ENCODE assay signal across 7 cellular contexts in the genomic region with DNA sequence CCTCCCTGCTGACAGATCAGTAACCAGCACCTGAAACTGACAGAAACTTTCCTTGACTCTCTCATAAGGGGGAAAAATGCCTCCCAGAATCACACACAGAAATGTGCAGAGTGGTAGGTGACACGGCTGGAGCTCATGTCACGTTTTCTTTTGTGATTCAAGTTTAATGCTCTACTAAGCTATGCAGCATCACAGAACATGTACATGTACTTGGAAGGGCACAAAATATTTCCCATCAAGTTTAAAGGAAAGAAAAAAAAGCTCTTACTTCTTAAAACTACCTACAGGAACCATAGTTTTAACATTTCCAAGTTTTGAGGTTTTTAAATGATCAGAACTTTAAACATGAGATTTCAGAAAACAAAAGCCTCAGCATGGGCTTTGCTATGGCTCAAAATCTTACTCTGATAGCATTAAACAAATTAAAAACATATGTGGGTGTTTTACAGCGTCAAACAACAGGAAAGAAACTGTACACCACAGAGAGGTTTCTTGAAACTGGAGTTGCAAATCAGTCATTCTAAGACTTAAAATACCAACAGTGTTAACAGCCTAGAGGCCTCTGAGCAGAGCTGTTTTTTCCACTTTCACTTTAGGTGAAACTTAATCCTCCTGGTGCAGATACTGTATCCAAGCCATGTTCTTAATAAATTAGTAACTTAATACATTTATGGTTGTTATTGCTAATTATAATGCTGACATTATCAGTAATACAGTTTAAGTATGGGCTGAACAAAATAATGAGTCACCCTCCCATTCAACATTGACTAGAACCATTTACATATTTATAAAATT. TPM values are rescaled to one million over a fixed set of nuclear protein-coding genes. Genes with fewer than 3 reads are reported as not detected.
DNase-seq lines count a peak whose midpoint lies in the region; ATAC-seq and TF ChIP-seq lines count a peak whose summit lies in the region.

No MANE protein-coding gene starts in this region.

- no peak overlapping the region for H3K4me3 ChIP-seq in colonic mucosa

- H3K27ac ChIP-seq in colonic mucosa: peak overlapping the region; percentile 70

- no peaks in the 10 kb centered on the region for H3K9me3 ChIP-seq in colonic mucosa

- no peaks in the 10 kb centered on the region for H3K4me1 ChIP-seq in colonic mucosa

- TF ChIP-seq CTCF in colonic mucosa (IDR thresholded peaks at IDR 0.05): no peak

- ATAC-seq in GM18502 (IDR thresholded peaks at IDR 0.05; ENCODE audit: poor library complexity, unreplicated experiment) (peak; percentile 78), GM21825 (IDR thresholded peaks at IDR 0.05; ENCODE audit: unreplicated experiment) (peak; percentile 71)

- no peaks in the 10 kb centered on the region for H3K36me3 ChIP-seq in colonic mucosa

- intact Hi-C loops in colonic mucosa (cut with DNase I): no loop called here

- H3K27me3 ChIP-seq in colonic mucosa: no peaks in the 10 kb centered on the region

- H3K9ac ChIP-seq in colonic mucosa (ENCODE audit: low read depth in 2 of 2, low read length in 2 of 2): peak overlapping the region in 1 of 2 donors; percentile 59

- peak; percentile 73 for DNase-seq in LHCN-M2 (ENCODE audit: low read depth)
- DNase-seq in colonic mucosa: no peak
- DNase-seq in non-pigmented ciliary epithelial cell (ENCODE audit: low read depth): peak; percentile 73
- DNase-seq in DMS79 treated with DMSO at 0.1 percent for 48 hours (lab: John Stamatoyannopoulos, UW): no peak
- DNase-seq in middle frontal gyrus (ENCODE audit: extremely low spot score, low spot score): no peak

RNA-seq across cellular contexts. Expression of gene MBP, which starts 30.1 kb away (rescaled TPM):
- under 0.01 and 1.0 TPM in 2 replicates for total RNA-seq in LHCN-M2 (2014; rRNA removed)
- polyA plus RNA-seq in LHCN-M2 (2012): 0.09 TPM
- 10 to 100 TPM; 43.0 to 65.8 TPM for total RNA-seq in colonic mucosa

Comparison
In these comparisons a context has a peak if more than half of its experiments do, and no peak if none do; other contexts are left out.
1. DNase-seq: peak in LHCN-M2 (single experiment) and non-pigmented ciliary epithelial cell (single experiment); none in colonic mucosa (single experiment), DMS79 treated with DMSO at 0.1 percent for 48 hours (single experiment) and middle frontal gyrus (single experiment).
2. RNA of gene MBP, which starts 30.1 kb away (total RNA-seq): 43.0 to 65.8 TPM in colonic mucosa; under 0.01 to 1.0 TPM in LHCN-M2; every median in the first group is over 10 times any median in the second.